ENCODE assay signal across 16 cellular contexts in genomic region chr17:63993368-63993990, GRCh38. TPM values are rescaled to one million over a fixed set of nuclear protein-coding genes. Genes with fewer than 3 reads are reported as not detected.
DNase-seq lines count a peak whose midpoint lies in the region; ATAC-seq and TF ChIP-seq lines count a peak whose summit lies in the region.
"Had no signal": no experiment of that assay in that cellular context is flagged by ENCODE, and none has a peak within 500 bp of the region (broad histone marks: within the 10 kb centered on the region; RNA-seq: fewer than 3 reads in every experiment).

No MANE protein-coding gene starts in this region.

- peaks cover 37% of the 10 kb centered on the region for H3K4me1 Mint-ChIP-seq in activated T-cell treated with anti-CD3 and anti-CD28 coated beads, Interleukin-2, amount 50 U/mL, for 24 hours (ENCODE audit: low read depth)

- H3K36me3 ChIP-seq in RWPE2 (ENCODE audit: low read depth): no peaks in the 10 kb centered on the region
- H3K36me3 ChIP-seq: breast epithelium, upper lobe of left lung had no signal

- H3K36me3 Mint-ChIP-seq in activated T-cell treated with anti-CD3 and anti-CD28 coated beads, Interleukin-2, amount 50 U/mL, for 24 hours (ENCODE audit: low read depth): no peaks in the 10 kb centered on the region

- H3K27ac Mint-ChIP-seq in activated T-cell treated with anti-CD3 and anti-CD28 coated beads, Interleukin-2, amount 50 U/mL, for 24 hours: no peak overlapping the region

- intact Hi-C loops in posterior vena cava (cut with DNase I): no loop called here

- peak; percentile 34 for DNase-seq in activated T-cell treated with anti-CD3 and anti-CD28 coated beads, Interleukin-2, amount 50 U/mL, for 24 hours
- DNase-seq in activated T-cell treated with anti-CD3 and anti-CD28 coated beads for 4 hours: no peak
- DNase-seq in RWPE2 (ENCODE audit: low spot score): peak; percentile 48
- DNase-seq in coronary artery (ENCODE audit: low spot score): peak; percentile 64
- DNase-seq in posterior vena cava (ENCODE audit: low spot score): peak; percentile 45
- DNase-seq in KBM-7: no peak
- DNase-seq in GM13977 (ENCODE audit: low spot score): no peak
- DNase-seq: foreskin keratinocyte, GDM1, mammary epithelial cell, NCI-H1694, NCI-H526, nucleus accumbens, upper lobe of left lung had no signal

- in situ Hi-C loops in KBM-7 (cut with MboI; ENCODE audit: low pct_unique_long_range_greater_than_20kb, low sequenced_read_pairs) (no loop called here), GM13977 (cut with MboI; ENCODE audit: low pct_unique_long_range_greater_than_20kb, low sequenced_read_pairs, unreplicated experiment) (no loop called here)

- no peak for ATAC-seq in RWPE2 (ENCODE audit: low read depth)
- ATAC-seq in GM18502 (IDR thresholded peaks at IDR 0.05; ENCODE audit: poor library complexity, unreplicated experiment): no peak
- ATAC-seq: foreskin keratinocyte had no signal

- no peak overlapping the region for H3K4me3 Mint-ChIP-seq in activated T-cell treated with anti-CD3 and anti-CD28 coated beads, Interleukin-2, amount 50 U/mL, for 24 hours

- no peak overlapping the region for H3K4me3 ChIP-seq in RWPE2 (ENCODE audit: severe bottlenecking)
- H3K4me3 ChIP-seq in coronary artery: no peak overlapping the region
- H3K4me3 ChIP-seq: breast epithelium, upper lobe of left lung had no signal

- no peak for TF ChIP-seq CTCF in RWPE2 (IDR thresholded peaks at IDR 0.05; ENCODE audit: poor library complexity, severe bottlenecking)
- no peak for TF ChIP-seq CTCF in coronary artery (IDR thresholded peaks at IDR 0.05)
- TF ChIP-seq CTCF in GM13977 (IDR thresholded peaks at IDR 0.05; ENCODE audit: extremely low read depth, insufficient read depth, missing control alignments): no peak

- peaks cover 15% of the 10 kb centered on the region for H3K27me3 ChIP-seq in RWPE2 (ENCODE audit: insufficient read depth, poor library complexity, severe bottlenecking)
- H3K27me3 ChIP-seq: upper lobe of left lung had no signal

- H3K27ac ChIP-seq in RWPE2 (ENCODE audit: poor library complexity, severe bottlenecking) (no peak overlapping the region), coronary artery (no peak overlapping the region)
- H3K27ac ChIP-seq: breast epithelium, foreskin keratinocyte, upper lobe of left lung had no signal

- H3K4me1 ChIP-seq in RWPE2 (ENCODE audit: insufficient read depth, poor library complexity, severe bottlenecking): peaks cover 3% of the 10 kb centered on the region
- H3K4me1 ChIP-seq: foreskin keratinocyte had no signal

- peaks cover 3% of the 10 kb centered on the region for H3K27me3 Mint-ChIP-seq in activated T-cell treated with anti-CD3 and anti-CD28 coated beads, Interleukin-2, amount 50 U/mL, for 24 hours

- H3K9me3 Mint-ChIP-seq in activated T-cell treated with anti-CD3 and anti-CD28 coated beads, Interleukin-2, amount 50 U/mL, for 24 hours: no peaks in the 10 kb centered on the region

- no peaks in the 10 kb centered on the region for H3K9me3 ChIP-seq in RWPE2 (ENCODE audit: severe bottlenecking)
- H3K9me3 ChIP-seq: breast epithelium, upper lobe of left lung had no signal

RNA-seq across cellular contexts. Expression of gene PRR29, which starts 4.7 kb away (rescaled TPM):
- under 1 TPM; 0.29 to 0.69 TPM for total RNA-seq in posterior vena cava
- total RNA-seq: foreskin keratinocyte had no signal

RNA-seq across cellular contexts. Expression of gene SCN4A, which starts 20.8 kb away (rescaled TPM):
- total RNA-seq in posterior vena cava: 1 to 10 TPM in 1 of 2 donors, under 1 TPM in 1; 0.76 to 2.2 TPM
- total RNA-seq: foreskin keratinocyte, mammary epithelial cell had no signal

RNA-seq across cellular contexts. Expression of gene ICAM2, which starts 27.0 kb away (rescaled TPM):
- total RNA-seq in posterior vena cava: 10 to 100 TPM; 26.7 to 36.4 TPM

Comparison
In these comparisons a context has a peak if more than half of its experiments do, and no peak if none do; other contexts are left out.
1. DNase-seq: peak in activated T-cell treated with anti-CD3 and anti-CD28 coated beads, Interleukin-2, amount 50 U/mL, for 24 hours (single experiment), RWPE2 (single experiment), coronary artery (single experiment) and posterior vena cava (single experiment); none in activated T-cell treated with anti-CD3 and anti-CD28 coated beads for 4 hours (single experiment), KBM-7 (single experiment) and GM13977 (single experiment).